17 cellular contexts compared by ENCODE assay signal in the genomic region with DNA sequence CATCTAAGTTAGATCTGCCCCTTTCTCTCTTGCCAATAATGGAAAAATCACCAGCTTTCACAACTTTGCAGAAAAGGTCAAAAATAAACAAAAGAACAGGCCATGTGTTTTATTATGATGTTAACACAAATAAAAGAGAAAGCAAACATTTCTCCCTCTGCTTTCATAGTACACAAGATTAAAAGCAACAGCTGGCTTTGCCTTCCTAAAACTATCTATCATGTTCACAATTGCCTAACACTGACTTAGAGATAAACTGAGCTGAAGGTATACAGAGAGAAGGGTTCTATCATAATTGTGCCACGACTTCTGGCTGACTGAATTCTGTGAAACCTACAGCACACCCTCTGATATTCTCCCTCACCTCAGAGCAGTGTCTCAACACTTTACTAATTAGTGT. TPM values are rescaled to one million over a fixed set of nuclear protein-coding genes. Genes with fewer than 3 reads are reported as not detected.
A peak's percentile ranks its signal among the peaks of the same experiment; 100 is the strongest.
DNase-seq lines count a peak whose midpoint lies in the region; ATAC-seq, FAIRE-seq and TF ChIP-seq lines count a peak whose summit lies in the region.
"Had no signal": no experiment of that assay in that cellular context is flagged by ENCODE, and none has a peak within 500 bp of the region (broad histone marks: within the 10 kb centered on the region; RNA-seq: fewer than 3 reads in every experiment).

No MANE protein-coding gene starts in this region.

- H3K4me2 ChIP-seq in GM12878 (ENCODE audit: control insufficient read depth, insufficient read depth), result no peak overlapping the region
- H3K4me2 ChIP-seq: BLaER1 treated with 17β-estradiol and CSF1 and Interleukin-3, amounts not matched to agents 10 nM and 100 nM had no signal

- POLR2A ChIA-PET in GM12878 (lab: Charles Lee), result no interaction called here

- no peak for FAIRE-seq in GM12878 (lab: Jason Lieb, UNC)

- WGBS in GM12878 (ENCODE audit: insufficient coverage, insufficient replicate concordance, low lambda C conversion rate, missing lambda C conversion rate), result 0% methylated on average over 1 of the region's 1 CpG

- no peak overlapping the region; the same call in 1 of the 2 replicates for H2AFZ ChIP-seq in GM12878 (ENCODE audit: control insufficient read depth, low read depth, low read length)

- H3K27me3 ChIP-seq in GM12878 (replicated peaks in 1 of 2; ENCODE audit: control insufficient read depth in 2 of 2, insufficient read depth in 2 of 2, low read length in 1 of 2), result peaks cover 0 to 2% of the 10 kb centered on the region in 2 experiments; a peak in 1 of 4 replicates
- H3K27me3 ChIP-seq: BLaER1 treated with 17β-estradiol and CSF1 and Interleukin-3, amounts not matched to agents 10 nM and 100 nM had no signal

- no peak for TF ChIP-seq POLR2A in GM12878 (IDR thresholded peaks at IDR 0.05; ENCODE audit: low read depth, low read length)

- SMC1A ChIA-PET in GM12878 (lab: Charles Lee; ENCODE audit: uncharacterized antibody, unreplicated experiment), result no interaction called here

- no peaks in the 10 kb centered on the region for H3K9me3 ChIP-seq in GM12878 (replicated peaks; ENCODE audit: control insufficient read depth, insufficient read depth, low read length)
- H3K9me3 ChIP-seq: HAP-1 had no signal

- no peak for TF ChIP-seq EP300 in GM12878 (IDR thresholded peaks at IDR 0.05; ENCODE audit: borderline replicate concordance in 1 of 2, control insufficient read depth in 1 of 2, low read depth in 2 of 2, low read length in 2 of 2)

- RAD21 ChIA-PET in GM12878 (lab: Charles Lee; ENCODE audit: unreplicated experiment), result no interaction called here

- H3K9ac ChIP-seq in GM12878 (ENCODE audit: control insufficient read depth, insufficient read depth, low read length), result no peak overlapping the region
- H3K9ac ChIP-seq: BLaER1 treated with 17β-estradiol and CSF1 and Interleukin-3, amounts not matched to agents 10 nM and 100 nM had no signal

- H3K4me1 ChIP-seq in GM12878 (ENCODE audit: control insufficient read depth, insufficient read depth, low read length), result no peaks in the 10 kb centered on the region
- H3K4me1 ChIP-seq: HAP-1 had no signal

- DNase-seq in HT-29 (ENCODE audit: low spot score) (peak; percentile 23), NCI-H2081 treated with DMSO at 0.1 percent for 48 hours (lab: John Stamatoyannopoulos, UW) (peak; percentile 85), GM12878 (ENCODE audit: low read depth, low spot score) (no peak), myocyte (ENCODE audit: low read depth) (peak; percentile 35), SIG-M5 treated with dmso at 0.1 percent for 504 hours (lab: John Stamatoyannopoulos, UW; ENCODE audit: unreplicated experiment) (no peak), KBM-7 (no peak)
- DNase-seq in central memory CD4-positive, alpha-beta T cell, result no peak
- DNase-seq: activated CD4-positive, alpha-beta T cell treated with anti-CD3 and anti-CD28 coated beads, Interleukin-2, amount 50 U/mL, for 4 hours; aorta; KG1; left ventricle myocardium superior; natural killer cell; NCI-H2029 had no signal

- H3K36me3 ChIP-seq in GM12878 (ENCODE audit: control insufficient read depth in 2 of 2, insufficient read depth in 2 of 2, low read length in 1 of 2), result no peaks in the 10 kb centered on the region
- H3K36me3 ChIP-seq: BLaER1 treated with 17β-estradiol and CSF1 and Interleukin-3, amounts not matched to agents 10 nM and 100 nM; HAP-1 had no signal

- CTCF ChIA-PET in GM12878 (lab: Yijun Ruan, JAX), result interaction anchor here (1.3 kb wide), 1 partner anchor 376 kb away, joined by 4 read pairs; no protein-coding TSS in a partner anchor

- in situ Hi-C loops in GM12878 (cut with MboI) (no loop called here), KBM-7 (cut with MboI; ENCODE audit: low pct_unique_long_range_greater_than_20kb, low sequenced_read_pairs) (no loop called here)

- no peaks in the 10 kb centered on the region for H4K20me1 ChIP-seq in GM12878 (ENCODE audit: control insufficient read depth, insufficient read depth)
- H4K20me1 ChIP-seq: BLaER1 treated with 17β-estradiol and CSF1 and Interleukin-3, amounts not matched to agents 10 nM and 100 nM had no signal

- ATAC-seq in GM12878 (peak; percentile 41; the same call in 2 of the 3 replicates), HG02798 (IDR thresholded peaks at IDR 0.05; ENCODE audit: poor library complexity, unreplicated experiment) (no peak)
- ATAC-seq: left ventricle myocardium superior, natural killer cell had no signal

- no TSS peak for BruUV-seq in GM12878 (replicated peaks; lab: Mats Ljungman, UMichigan)

- H3K27ac ChIP-seq in GM12878 (ENCODE audit: control insufficient read depth, insufficient read depth), result no peak overlapping the region
- H3K27ac ChIP-seq: BLaER1 treated with 17β-estradiol and CSF1 and Interleukin-3, amounts not matched to agents 10 nM and 100 nM had no signal

- intact Hi-C loops in GM12878 (cut with micrococcal nuclease; ENCODE audit: unreplicated experiment), result no loop called here

- no peaks in the 10 kb centered on the region for H3K79me2 ChIP-seq in GM12878 (ENCODE audit: control insufficient read depth, insufficient read depth, low read length)

- no peak overlapping the region for H3K4me3 ChIP-seq in GM12878
- H3K4me3 ChIP-seq: BLaER1 treated with 17β-estradiol and CSF1 and Interleukin-3, amounts not matched to agents 10 nM and 100 nM; HAP-1 had no signal

- TF ChIP-seq RAD21 in GM12878 (IDR thresholded peaks at IDR 0.05; ENCODE audit: insufficient read depth, low read depth, low read length), result no peak

- no peak for TF ChIP-seq CTCF in GM12878 (IDR thresholded peaks at IDR 0.05 in 2 of 3, conservative IDR thresholded peaks at IDR 0.05 in 1 of 3; ENCODE audit: control insufficient read depth in 2 of 3, extremely low read depth in 1 of 3, insufficient read depth in 1 of 3, low read depth in 3 of 3, low read length in 3 of 3)

TF ChIP-seq in GM12878, 131 proteins besides CTCF, POLR2A, EP300 and RAD21:
- no peak for TF ChIP-seq RAD51 (IDR thresholded peaks at IDR 0.05)
- no peak for TF ChIP-seq ESRRA (IDR thresholded peaks at IDR 0.05; ENCODE audit: low read length)
- TF ChIP-seq SMAD5 (IDR thresholded peaks at IDR 0.05; ENCODE audit: low read depth), result no peak
- no peak for TF ChIP-seq HDAC2 (IDR thresholded peaks at IDR 0.05)

RNA-seq across cellular contexts. Expression of a gene that starts 29.4 kb away (rescaled TPM):
- 0.08 and 3.8 TPM in 2 replicates for total RNA-seq in HT-29 (2014; rRNA removed; shearing (Covaris generic))
- not detected in 2 replicates for total RNA-seq in GM12878 (2013; cell fraction: nucleolus; rRNA removed)
- total RNA-seq in GM12878 (2014; rRNA removed) (not detected in 2 replicates), GM12878 (2014; rRNA removed; fragmentation: Illumina TruSeq; extraction: Trizol) (not detected in 2 replicates), GM12878 (2021) (0.13 TPM in 1 of 2 replicates, not detected in the other), myocyte (not detected in 2 replicates)
- polyA plus RNA-seq in GM12878 (2011; ENCODE audit: low read depth), result not detected
- polyA plus RNA-seq in GM12878 (2011; rRNA removed) (not detected in 2 replicates), GM12878 (2014; fragmentation: Illumina TruSeq; extraction: Trizol) (not detected in 2 replicates), GM12878 (2014; fragmentation: Nextera tagmentation; extraction: Ambion mirVana) (not detected), GM12878 (2014; rRNA removed) (not detected in 2 replicates), GM12878 (2016; fragmentation: Nextera tagmentation; extraction: Ambion mirVana) (not detected)
- polyA plus RNA-seq in GM12878 (2011; cell fraction: cytosol; rRNA removed), result not detected in 2 replicates
- polyA plus RNA-seq in GM12878 (2011; cell fraction: nucleus; rRNA removed), result not detected in 2 replicates
- polyA plus RNA-seq in GM12878 (2012), result not detected in 2 replicates
- not detected in 2 replicates for polyA minus RNA-seq in GM12878 (2011; rRNA and poly(A)+ RNA removed)
- polyA minus RNA-seq in GM12878 (2011; cell fraction: cytosol; rRNA and poly(A)+ RNA removed), result not detected in 2 replicates
- not detected in 2 replicates for polyA minus RNA-seq in GM12878 (2011; cell fraction: nucleus; rRNA and poly(A)+ RNA removed)
- not detected for polyA plus RNA-seq in myocyte (2012)
- total RNA-seq: aorta, natural killer cell, renal cortical epithelial cell had no signal

RNA-seq across cellular contexts. Expression of a gene that starts 30.2 kb away (rescaled TPM):
- 0.05 and 0.08 TPM in 2 replicates for total RNA-seq in HT-29 (2014; rRNA removed; shearing (Covaris generic))
- not detected in 2 replicates for total RNA-seq in GM12878 (2013; cell fraction: nucleolus; rRNA removed)
- total RNA-seq in GM12878 (2014; rRNA removed), result 0.06 and 0.16 TPM in 2 replicates
- 0.09 TPM in 2 replicates for total RNA-seq in GM12878 (2014; rRNA removed; fragmentation: Illumina TruSeq; extraction: Trizol)
- 0.08 TPM in 1 of 2 replicates, not detected in the other for total RNA-seq in GM12878 (2021)
- polyA plus RNA-seq in GM12878 (2011; ENCODE audit: low read depth), result not detected
- polyA plus RNA-seq in GM12878 (2011; rRNA removed), result 0.07 and 0.11 TPM in 2 replicates
- 0.02 and 0.03 TPM in 2 replicates for polyA plus RNA-seq in GM12878 (2011; cell fraction: cytosol; rRNA removed)
- 0.06 TPM in 1 of 2 replicates, not detected in the other for polyA plus RNA-seq in GM12878 (2011; cell fraction: nucleus; rRNA removed)
- polyA plus RNA-seq in GM12878 (2012), result not detected in 2 replicates
- 0.05 and 0.12 TPM in 2 replicates for polyA plus RNA-seq in GM12878 (2014; fragmentation: Illumina TruSeq; extraction: Trizol)
- polyA plus RNA-seq in GM12878 (2014; fragmentation: Nextera tagmentation; extraction: Ambion mirVana), result under 1 TPM in 1 of 2 experiments, not detected in 1; 0.05 TPM
- polyA plus RNA-seq in GM12878 (2014; rRNA removed), result 0.03 and 0.09 TPM in 2 replicates
- polyA plus RNA-seq in GM12878 (2016; fragmentation: Nextera tagmentation; extraction: Ambion mirVana), result not detected
- not detected in 2 replicates for polyA minus RNA-seq in GM12878 (2011; rRNA and poly(A)+ RNA removed)
- polyA minus RNA-seq in GM12878 (2011; cell fraction: cytosol; rRNA and poly(A)+ RNA removed), result not detected in 2 replicates
- 0.12 TPM in 1 of 2 replicates, not detected in the other for polyA minus RNA-seq in GM12878 (2011; cell fraction: nucleus; rRNA and poly(A)+ RNA removed)
- total RNA-seq in myocyte, result not detected in 2 replicates
- not detected for polyA plus RNA-seq in myocyte (2012)

Comparison
In these comparisons a context has a peak if more than half of its experiments do, and no peak if none do; other contexts are left out.
1. DNase-seq: peak in HT-29 (single experiment), NCI-H2081 treated with DMSO at 0.1 percent for 48 hours (single experiment) and myocyte (single experiment); none in GM12878 (single experiment), SIG-M5 treated with dmso at 0.1 percent for 504 hours (single experiment), KBM-7 (single experiment) and central memory CD4-positive, alpha-beta T cell (single experiment).